Comparison of ENCODE assay signal across 8 cellular contexts in the genomic region with DNA sequence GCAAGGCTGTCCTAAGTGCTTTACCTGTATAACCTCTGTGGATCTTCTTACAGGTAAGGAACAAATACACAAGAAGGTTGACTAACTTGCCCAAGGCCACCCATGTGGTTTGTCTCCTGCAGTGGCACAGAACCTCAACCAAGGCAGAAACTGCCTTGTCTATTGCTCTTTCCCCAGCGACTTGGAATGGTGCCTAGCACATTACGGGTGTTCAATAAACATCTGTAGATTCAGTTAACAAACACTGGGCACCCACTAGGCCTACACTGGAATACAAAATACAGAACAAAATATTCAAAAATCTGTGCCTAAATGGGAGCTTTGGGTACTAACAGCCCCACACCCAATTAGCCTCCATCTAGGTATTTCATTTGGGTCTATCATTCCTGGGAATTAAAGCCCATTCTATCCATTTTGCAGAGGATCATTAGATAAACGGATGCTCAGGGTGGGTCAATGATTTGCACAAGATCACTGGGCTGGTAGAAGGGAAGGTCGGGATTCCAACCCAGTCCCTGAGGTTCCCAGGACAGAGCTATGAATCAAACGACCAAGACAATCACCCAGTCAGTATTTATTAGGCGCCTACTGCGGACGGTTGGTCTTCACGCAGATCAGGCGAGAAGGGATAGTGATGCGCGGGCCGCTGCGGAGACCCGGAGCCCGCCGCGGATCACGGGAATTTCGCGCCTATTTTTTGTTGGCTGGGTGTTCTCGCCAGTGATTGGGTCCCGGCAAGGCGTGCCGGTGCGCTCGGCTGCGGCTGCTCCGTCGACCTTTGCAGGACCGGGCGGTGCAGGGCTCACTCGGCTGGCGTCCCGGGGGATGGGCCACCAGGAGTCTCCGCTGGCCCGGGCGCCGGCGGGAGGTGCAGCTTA. TPM values are rescaled to one million over a fixed set of nuclear protein-coding genes. Genes with fewer than 3 reads are reported as not detected.
DNase-seq lines count a peak whose midpoint lies in the region; ATAC-seq, FAIRE-seq and TF ChIP-seq lines count a peak whose summit lies in the region.

A gene (plus strand): TSS at position 771 of the 878 bp plus-strand sequence. CDS start 55 bp downstream, at position 826.

- H3K9me3 Mint-ChIP-seq in CD8-positive, alpha-beta memory T cell, result no peaks in the 10 kb centered on the region
- no peaks in the 10 kb centered on the region for H3K9me3 Mint-ChIP-seq in activated T-cell treated with anti-CD3 and anti-CD28 coated beads, Interleukin-2, amount 50 U/mL, for 4 hours

- H3K27me3 Mint-ChIP-seq in CD8-positive, alpha-beta memory T cell, result peaks cover 1 to 3% of the 10 kb centered on the region in 2 donors
- H3K27me3 Mint-ChIP-seq in activated T-cell treated with anti-CD3 and anti-CD28 coated beads, Interleukin-2, amount 50 U/mL, for 4 hours (ENCODE audit: low read depth), result no peaks in the 10 kb centered on the region

- H3K4me1 ChIP-seq in CD8-positive, alpha-beta memory T cell (ENCODE audit: insufficient read depth, low read length), result peaks cover 36% of the 10 kb centered on the region
- H3K4me1 ChIP-seq in fibroblast of lung (ENCODE audit: control insufficient read depth, extremely low read depth, insufficient read depth, low read length) (peaks cover 2% of the 10 kb centered on the region), neuronal stem cell (ENCODE audit: control insufficient read depth in 2 of 2, insufficient read depth in 1 of 2, low read depth in 1 of 2, low read length in 2 of 2) (peaks cover 3 to 12% of the 10 kb centered on the region in 2 donors)

- H3K4me3 ChIP-seq in CD8-positive, alpha-beta memory T cell (ENCODE audit: low read length), result peak within 1 kb of the TSS; percentile 94
- H3K4me3 ChIP-seq in fibroblast of lung (replicated peaks in 1 of 4; ENCODE audit: control extremely low read depth in 1 of 4, insufficient read depth in 1 of 4, low read depth in 3 of 4, low read length in 4 of 4), result peak within 1 kb of the TSS; percentile 69 to 95 (median 89)
- peak within 1 kb of the TSS; percentile 96 to 99 for H3K4me3 ChIP-seq in neuronal stem cell (ENCODE audit: low read length in 2 of 2)

- CTCF ChIA-PET in CD8-positive, alpha-beta memory T cell (lab: Charles Lee), result interaction anchor here (1.5 kb wide), 1 partner anchor 71 kb away, joined by 3 read pairs; no protein-coding TSS in a partner anchor

- peaks cover 0 to 28% (median 4%) of the 10 kb centered on the region in 3 donors for H3K36me3 Mint-ChIP-seq in CD8-positive, alpha-beta memory T cell
- peaks cover 8% of the 10 kb centered on the region for H3K36me3 Mint-ChIP-seq in activated T-cell treated with anti-CD3 and anti-CD28 coated beads, Interleukin-2, amount 50 U/mL, for 4 hours (ENCODE audit: insufficient read depth)

- H3K27ac Mint-ChIP-seq in CD8-positive, alpha-beta memory T cell, result peak within 1 kb of the TSS; percentile 96 to 100 (median 100)

- H2AFZ ChIP-seq in fibroblast of lung (ENCODE audit: low read length) (peak within 1 kb of the TSS; percentile 95), neuronal stem cell (ENCODE audit: low read length) (peak within 1 kb of the TSS; percentile 99)

- H3K14ac ChIP-seq in neuronal stem cell (ENCODE audit: low read length), result peak within 1 kb of the TSS; percentile 95

- no peak within 1 kb of the TSS for H2BK120ac ChIP-seq in neuronal stem cell (ENCODE audit: low read depth, low read length)

- no peak within 1 kb of the TSS for H4K91ac ChIP-seq in neuronal stem cell (ENCODE audit: low read depth, low read length, poor library complexity)

- peak in 1 of 5 donors; percentile 8 for DNase-seq in CD8-positive, alpha-beta memory T cell
- DNase-seq in NCI-H524 treated with DMSO at 0.1 percent for 48 hours (lab: John Stamatoyannopoulos, UW) (peak; percentile 24), fibroblast of lung (ENCODE audit: low read depth in 2 of 2) (no peak), neuronal stem cell (ENCODE audit: low spot score) (no peak), urothelium cell line (ENCODE audit: low spot score) (peak; percentile 81)
- DNase-seq in activated T-cell treated with anti-CD3 and anti-CD28 coated beads, Interleukin-2, amount 50 U/mL, for 4 hours, result peak; percentile 57

- H3K4me1 Mint-ChIP-seq in CD8-positive, alpha-beta memory T cell, result peaks cover 38 to 41% (median 41%) of the 10 kb centered on the region in 3 donors
- H3K4me1 Mint-ChIP-seq in activated T-cell treated with anti-CD3 and anti-CD28 coated beads, Interleukin-2, amount 50 U/mL, for 4 hours (ENCODE audit: low read depth), result peaks cover 37% of the 10 kb centered on the region

- POLR2A ChIA-PET in CD8-positive, alpha-beta memory T cell (lab: Charles Lee), result interaction anchor here (0.7 to 2.2 kb wide), 2 partner anchors 41 to 370 kb away, joined by 3 to 6 read pairs; a partner anchor contains a TSS

- H2AK5ac ChIP-seq in neuronal stem cell (ENCODE audit: low read depth, low read length), result peak within 1 kb of the TSS; percentile 76

- H3K4me2 ChIP-seq in fibroblast of lung (ENCODE audit: extremely low read depth, insufficient read depth, low read length) (peak within 1 kb of the TSS; percentile 96), neuronal stem cell (ENCODE audit: insufficient read depth, low read length, poor library complexity, severe bottlenecking) (peak within 1 kb of the TSS; percentile 98)

- H2BK5ac ChIP-seq in neuronal stem cell (ENCODE audit: low read length), result peak within 1 kb of the TSS; percentile 98

- H3K27me3 ChIP-seq in CD8-positive, alpha-beta memory T cell (ENCODE audit: insufficient read depth, low read length, poor library complexity, severe bottlenecking), result no peaks in the 10 kb centered on the region
- H3K27me3 ChIP-seq in fibroblast of lung (ENCODE audit: control insufficient read depth, insufficient read depth, low read length) (no peaks in the 10 kb centered on the region), neuronal stem cell (ENCODE audit: control insufficient read depth in 3 of 3, insufficient read depth in 3 of 3, low read depth in 1 of 3, low read length in 3 of 3) (no peaks in the 10 kb centered on the region)

- peaks cover 9% of the 10 kb centered on the region for H3K79me1 ChIP-seq in neuronal stem cell (ENCODE audit: low read depth, low read length)

- H3K9ac ChIP-seq in fibroblast of lung (ENCODE audit: insufficient read depth, low read length) (peak within 1 kb of the TSS; percentile 100), neuronal stem cell (ENCODE audit: low read depth, low read length, poor library complexity) (peak within 1 kb of the TSS; percentile 99)

- H3K4ac ChIP-seq in neuronal stem cell (ENCODE audit: low read length), result peak within 1 kb of the TSS; percentile 80

- FAIRE-seq in urothelium cell line (lab: Jason Lieb, UNC), result no peak

- H3K4me3 Mint-ChIP-seq in CD8-positive, alpha-beta memory T cell, result peak within 1 kb of the TSS; percentile 86 to 97 (median 94)
- peak within 1 kb of the TSS; percentile 86 for H3K4me3 Mint-ChIP-seq in activated T-cell treated with anti-CD3 and anti-CD28 coated beads, Interleukin-2, amount 50 U/mL, for 4 hours

- H2BK12ac ChIP-seq in neuronal stem cell (ENCODE audit: low read length), result peak within 1 kb of the TSS; percentile 89

- H3K27ac ChIP-seq in CD8-positive, alpha-beta memory T cell (ENCODE audit: low read depth, low read length), result peak within 1 kb of the TSS; percentile 98
- H3K27ac ChIP-seq in fibroblast of lung (ENCODE audit: insufficient read depth, low read length) (peak within 1 kb of the TSS; percentile 99), neuronal stem cell (replicated peaks; ENCODE audit: low read length) (peak within 1 kb of the TSS; percentile 100)

- H3K18ac ChIP-seq in neuronal stem cell (ENCODE audit: low read length), result peak within 1 kb of the TSS; percentile 100

- peak within 1 kb of the TSS; percentile 97 for H3K23ac ChIP-seq in neuronal stem cell (ENCODE audit: low read depth, low read length, poor library complexity)

- H3K9me3 ChIP-seq in CD8-positive, alpha-beta memory T cell (ENCODE audit: low read length), result no peaks in the 10 kb centered on the region
- no peaks in the 10 kb centered on the region for H3K9me3 ChIP-seq in fibroblast of lung (ENCODE audit: control insufficient read depth, insufficient read depth, low read depth, low read length)
- no peaks in the 10 kb centered on the region for H3K9me3 ChIP-seq in neuronal stem cell (replicated peaks in 1 of 2; ENCODE audit: control insufficient read depth in 2 of 2, insufficient read depth in 1 of 2, low read depth in 1 of 2, low read length in 2 of 2)

- no CpG with 5 or more reads among the region's 40 CpGs for WGBS in neuronal stem cell (ENCODE audit: extremely low coverage in 2 of 2, insufficient read length in 2 of 2, insufficient replicate concordance in 1 of 2), 2 donors

- H2BK15ac ChIP-seq in neuronal stem cell (ENCODE audit: low read length), result peak within 1 kb of the TSS; percentile 87

- peak; percentile 50 for ATAC-seq in GM19395 (IDR thresholded peaks at IDR 0.05; ENCODE audit: unreplicated experiment)
- ATAC-seq in HG03439 (IDR thresholded peaks at IDR 0.05; ENCODE audit: unreplicated experiment), result peak; percentile 51
- ATAC-seq in activated T-cell treated with anti-CD3 and anti-CD28 coated beads, Interleukin-2, amount 50 U/mL, for 4 hours, result peak; percentile 60 to 70

- peak within 1 kb of the TSS; percentile 99 for H4K8ac ChIP-seq in neuronal stem cell (ENCODE audit: low read depth, low read length)

- H3K79me2 ChIP-seq in fibroblast of lung (ENCODE audit: control insufficient read depth, insufficient read depth, low read length), result peaks cover 32% of the 10 kb centered on the region

- no peaks in the 10 kb centered on the region for H3K36me3 ChIP-seq in CD8-positive, alpha-beta memory T cell (ENCODE audit: insufficient read depth, low read length)
- H3K36me3 ChIP-seq in fibroblast of lung (ENCODE audit: control insufficient read depth, insufficient read depth, low read length) (no peaks in the 10 kb centered on the region), neuronal stem cell (replicated peaks in 1 of 2; ENCODE audit: control insufficient read depth in 2 of 2, insufficient read depth in 2 of 2, low read length in 2 of 2) (peaks cover 5 to 21% of the 10 kb centered on the region in 2 donors)

- H4K20me1 ChIP-seq in fibroblast of lung (ENCODE audit: control insufficient read depth, extremely low read depth, insufficient read depth, low read length), result no peaks in the 10 kb centered on the region

- TF ChIP-seq CTCF in fibroblast of lung (conservative IDR thresholded peaks at IDR 0.05 in 1 of 2, IDR thresholded peaks at IDR 0.05 in 1 of 2; ENCODE audit: low read depth in 1 of 2, low read length in 2 of 2), result no peak

RNA-seq across cellular contexts. Expression of the gene that starts here (rescaled TPM):
- 10 to 100 TPM; 21.1 to 21.4 TPM for total RNA-seq in CD8-positive, alpha-beta memory T cell
- polyA plus RNA-seq in CD8-positive, alpha-beta memory T cell, result 5.5 TPM
- 10 to 100 TPM; 17.5 to 21.1 (median 18.7) TPM for total RNA-seq in activated T-cell treated with anti-CD3 and anti-CD28 coated beads, Interleukin-2, amount 50 U/mL, for 4 hours
- total RNA-seq in fibroblast of lung, result 11.6 and 14.4 TPM in 2 replicates
- 8.5 and 10.6 TPM in 2 replicates for polyA plus RNA-seq in fibroblast of lung
- 7.2 and 7.4 TPM in 2 replicates for polyA plus RNA-seq in fibroblast of lung (2012)
- polyA minus RNA-seq in fibroblast of lung (ENCODE audit: low replicate concordance), result 21.4 and 23.7 TPM in 2 replicates
- polyA plus RNA-seq in neuronal stem cell (2013, experiment 1 of 2), result 25.6 TPM
- polyA plus RNA-seq in neuronal stem cell (2013, experiment 2 of 2), result 26.5 TPM

Comparison
In these comparisons a context has a peak if more than half of its experiments do, and no peak if none do; other contexts are left out.
1. DNase-seq: peak in NCI-H524 treated with DMSO at 0.1 percent for 48 hours (single experiment), activated T-cell treated with anti-CD3 and anti-CD28 coated beads, Interleukin-2, amount 50 U/mL, for 4 hours (single experiment) and urothelium cell line (single experiment); none in fibroblast of lung (0 of 2) and neuronal stem cell (single experiment).
2. Peak in every context shown above with its lines, with median percentiles within 50 percentile points of each other: H3K27ac ChIP-seq, H3K4me3 ChIP-seq and ATAC-seq.